Comparison of ENCODE assay signal across 8 cellular contexts in genomic region chr15:82263350-82263749, GRCh38. TPM values are rescaled to one million over a fixed set of nuclear protein-coding genes. Genes with fewer than 3 reads are reported as not detected.
DNase-seq lines count a peak whose midpoint lies in the region; ATAC-seq and TF ChIP-seq lines count a peak whose summit lies in the region.

No MANE protein-coding gene starts in this region.

- no peak for ATAC-seq in psoas muscle
- no peak for ATAC-seq in GM19397 (IDR thresholded peaks at IDR 0.05; ENCODE audit: unreplicated experiment)
- ATAC-seq in HG03097 (IDR thresholded peaks at IDR 0.05; ENCODE audit: low FRiP score, unreplicated experiment), result no peak

- H3K79me2 ChIP-seq in OCI-LY3 (ENCODE audit: low read length), result peaks cover 33% of the 10 kb centered on the region

- DNase-seq in SIG-M5 treated with dmso at 0.1 percent for 504 hours (lab: John Stamatoyannopoulos, UW; ENCODE audit: unreplicated experiment) (peak; percentile 51), SIG-M5 (lab: John Stamatoyannopoulos, UW) (no peak), epithelial cell of proximal tubule (ENCODE audit: low read depth) (no peak), psoas muscle (no peak), cortex of kidney (lab: John Stamatoyannopoulos, UW) (no peak)

- no peaks in the 10 kb centered on the region for H4K20me1 ChIP-seq in OCI-LY3 (ENCODE audit: insufficient read depth, low read length)

- intact Hi-C loops in psoas muscle (cut with DNase I), result no loop called here

- H3K36me3 ChIP-seq in OCI-LY3 (replicated peaks; ENCODE audit: low read depth, low read length) (peaks cover 2% of the 10 kb centered on the region), psoas muscle (ENCODE audit: insufficient read depth in 1 of 2, low read depth in 1 of 2) (peaks cover 0 to 16% of the 10 kb centered on the region in 2 donors)

- TF ChIP-seq CTCF in OCI-LY3 (IDR thresholded peaks at IDR 0.05; ENCODE audit: low read depth, low read length) (no peak), epithelial cell of proximal tubule (conservative IDR thresholded peaks at IDR 0.05; ENCODE audit: low read depth, low read length) (no peak), psoas muscle (IDR thresholded peaks at IDR 0.05) (no peak)

- 14 to 25% (median 21%) methylated on average over 3 of the region's 3 CpGs for WGBS in psoas muscle, 3 donors

- no peaks in the 10 kb centered on the region for H3K27me3 ChIP-seq in OCI-LY3 (ENCODE audit: low read depth, low read length)
- H3K27me3 ChIP-seq in psoas muscle (ENCODE audit: insufficient read depth in 3 of 3, low read length in 2 of 3), result no peaks in the 10 kb centered on the region

- H3K9me3 ChIP-seq in OCI-LY3 (ENCODE audit: insufficient read depth, low read length), result no peaks in the 10 kb centered on the region
- no peaks in the 10 kb centered on the region for H3K9me3 ChIP-seq in psoas muscle

- peak overlapping the region; percentile 69 for H3K9ac ChIP-seq in OCI-LY3 (ENCODE audit: low read length)

- peak overlapping the region; percentile 93 for H3K4me2 ChIP-seq in OCI-LY3 (ENCODE audit: low read length)

- H3K27ac ChIP-seq in OCI-LY3 (ENCODE audit: low read length), result no peak overlapping the region
- peak overlapping the region; percentile 88 for H3K27ac ChIP-seq in psoas muscle

- H3K4me3 ChIP-seq in OCI-LY3 (ENCODE audit: low read length), result peak overlapping the region; percentile 91
- peak overlapping the region; percentile 90 for H3K4me3 ChIP-seq in epithelial cell of proximal tubule (ENCODE audit: low read depth, low read length)
- peak overlapping the region; percentile 98 for H3K4me3 ChIP-seq in psoas muscle

- H2AFZ ChIP-seq in OCI-LY3 (ENCODE audit: low read depth, low read length), result 0 out of 2 replicates have a peak overlapping the region, but pooled peaks have one; percentile 62

- H3K4me1 ChIP-seq in OCI-LY3 (ENCODE audit: low read length) (peaks cover 14% of the 10 kb centered on the region), psoas muscle (peaks cover 21% of the 10 kb centered on the region)

RNA-seq across cellular contexts. Expression of gene SAXO2, which starts 0.7 kb away (rescaled TPM):
- total RNA-seq in epithelial cell of proximal tubule (0.12 and 2.2 TPM in 2 replicates), psoas muscle (1 to 10 TPM in 3 of 4 donors, not detected in 1; 1.6 to 4.2 (median 1.9) TPM)
- 1 to 10 TPM in 1 of 3 donors, under 1 TPM in 2; 0.40 to 4.3 (median 0.80) TPM for polyA plus RNA-seq in psoas muscle

RNA-seq across cellular contexts. Expression of gene EFL1, which starts 0.8 kb away (rescaled TPM):
- total RNA-seq in epithelial cell of proximal tubule, result 14.5 and 16.6 TPM in 2 replicates
- 10 to 100 TPM; 11.5 to 19.7 (median 13.8) TPM for total RNA-seq in psoas muscle
- 10 to 100 TPM in 2 of 3 donors, 1 to 10 TPM in 1; 9.2 to 13.4 (median 10.5) TPM for polyA plus RNA-seq in psoas muscle
